Comparison of ENCODE assay signal across 8 cellular contexts in genomic region chr15:83010709-83011270, GRCh38. TPM values are rescaled to one million over a fixed set of nuclear protein-coding genes. Genes with fewer than 3 reads are reported as not detected.
DNase-seq lines count a peak whose midpoint lies in the region; ATAC-seq and TF ChIP-seq lines count a peak whose summit lies in the region.

No MANE protein-coding gene starts in this region.

- peaks cover 0 to 2% (median 0%) of the 10 kb centered on the region in 6 donors for H3K9me3 Mint-ChIP-seq in immature natural killer cell

- H3K27me3 Mint-ChIP-seq in immature natural killer cell (ENCODE audit: low read depth in 3 of 3) = peaks cover 3 to 7% (median 4%) of the 10 kb centered on the region in 3 donors

- intact Hi-C loops in spleen (cut with DNase I; ENCODE audit: low total_unique reads) = no loop called here

- peaks cover 42 to 48% of the 10 kb centered on the region in 2 donors for H3K4me1 Mint-ChIP-seq in immature natural killer cell

- no peaks in the 10 kb centered on the region for H3K27me3 ChIP-seq in spleen (replicated peaks in 1 of 7)

- H3K4me3 ChIP-seq in cardiac fibroblast (replicated peaks in 1 of 2; ENCODE audit: low read depth in 2 of 2, low read length in 2 of 2) (peak overlapping the region; percentile 80 to 83), spleen (peak overlapping the region; percentile 89 to 100 (median 100))

- WGBS in spleen, 5 donors = 9 to 11% (median 10%) methylated on average over 15 of the region's 15 CpGs

- peaks cover 0 to 9% (median 3%) of the 10 kb centered on the region in 3 donors for H3K36me3 Mint-ChIP-seq in immature natural killer cell

- peak; percentile 79 for TF ChIP-seq CTCF in VCaP (conservative IDR thresholded peaks at IDR 0.05)
- TF ChIP-seq CTCF in cardiac fibroblast (IDR thresholded peaks at IDR 0.05; ENCODE audit: low read depth, low read length) = peak; percentile 94
- TF ChIP-seq CTCF in spleen (IDR thresholded peaks at IDR 0.05 in 8 of 11, conservative IDR thresholded peaks at IDR 0.05 in 3 of 11) = peak; percentile 62 to 85 (median 76)

- no peaks in the 10 kb centered on the region for H3K9me3 ChIP-seq in spleen

- peak overlapping the region; percentile 85 to 99 (median 98) for H3K27ac Mint-ChIP-seq in immature natural killer cell

- peak; percentile 68 for ATAC-seq in HG02938 (IDR thresholded peaks at IDR 0.05; ENCODE audit: unreplicated experiment)

- DNase-seq in NCI-H2029 (lab: John Stamatoyannopoulos, UW) = peak; percentile 10
- DNase-seq in NCI-H2029 treated with DMSO at 0.1 percent for 48 hours (lab: John Stamatoyannopoulos, UW) = no peak
- peak; percentile 71 to 77 for DNase-seq in NCI-H2081 (lab: John Stamatoyannopoulos, UW)
- DNase-seq in cardiac fibroblast (ENCODE audit: low read depth in 2 of 2) = peak; percentile 87 to 88
- peak; percentile 59 to 66 (median 60) for DNase-seq in immature natural killer cell
- peak; percentile 87 for DNase-seq in spleen

- H3K36me3 ChIP-seq in spleen = peaks cover 0 to 45% (median 40%) of the 10 kb centered on the region in 6 donors

- peak overlapping the region; percentile 84 for H3K27ac ChIP-seq in VCaP
- H3K27ac ChIP-seq in spleen = peak overlapping the region; percentile 76 to 94 (median 88)

- TF ChIP-seq POLR2A in spleen (IDR thresholded peaks at IDR 0.05) = no peak

- peaks cover 21 to 58% (median 31%) of the 10 kb centered on the region in 6 donors for H3K4me1 ChIP-seq in spleen

- H3K4me3 Mint-ChIP-seq in immature natural killer cell = peak overlapping the region; percentile 94 to 100 (median 99)

RNA-seq across cellular contexts. Expression of gene C15orf40, which starts 0.6 kb away (rescaled TPM):
- polyA plus RNA-seq in immature natural killer cell (10 to 100 TPM; 48.1 to 56.5 (median 48.7) TPM), spleen (10 to 100 TPM; 22.8 to 26.8 (median 26.3) TPM)
- 10 to 100 TPM; 12.9 to 34.9 (median 20.6) TPM for total RNA-seq in spleen

RNA-seq across cellular contexts. Expression of gene RAMAC, which starts 24.8 kb away (rescaled TPM):
- polyA plus RNA-seq in immature natural killer cell (10 to 100 TPM; 37.8 to 75.7 (median 52.6) TPM), spleen (10 to 100 TPM; 18.0 to 22.4 (median 20.7) TPM)
- 10 to 100 TPM; 12.8 to 19.4 (median 15.2) TPM for total RNA-seq in spleen

RNA-seq across cellular contexts. Expression of gene BTBD1, which starts 56.3 kb away (rescaled TPM):
- polyA plus RNA-seq in immature natural killer cell = 10 to 100 TPM; 45.6 to 61.9 (median 56.1) TPM
- total RNA-seq in spleen = 10 to 100 TPM; 39.2 to 70.8 (median 48.6) TPM
- polyA plus RNA-seq in spleen = 10 to 100 TPM; 14.9 to 22.0 (median 21.5) TPM

RNA-seq across cellular contexts. Expression of gene HOMER2, which starts 58.3 kb away (rescaled TPM):
- polyA plus RNA-seq in immature natural killer cell (1 to 10 TPM in 2 of 3 donors, not detected in 1; 3.4 to 3.5 TPM), spleen (1 to 10 TPM; 2.1 to 5.4 (median 2.2) TPM)
- 10 to 100 TPM in 6 of 7 donors, 1 to 10 TPM in 1; 4.3 to 24.3 (median 12.8) TPM for total RNA-seq in spleen
